Comparison of ENCODE assay signal across 8 cellular contexts in the genomic region with DNA sequence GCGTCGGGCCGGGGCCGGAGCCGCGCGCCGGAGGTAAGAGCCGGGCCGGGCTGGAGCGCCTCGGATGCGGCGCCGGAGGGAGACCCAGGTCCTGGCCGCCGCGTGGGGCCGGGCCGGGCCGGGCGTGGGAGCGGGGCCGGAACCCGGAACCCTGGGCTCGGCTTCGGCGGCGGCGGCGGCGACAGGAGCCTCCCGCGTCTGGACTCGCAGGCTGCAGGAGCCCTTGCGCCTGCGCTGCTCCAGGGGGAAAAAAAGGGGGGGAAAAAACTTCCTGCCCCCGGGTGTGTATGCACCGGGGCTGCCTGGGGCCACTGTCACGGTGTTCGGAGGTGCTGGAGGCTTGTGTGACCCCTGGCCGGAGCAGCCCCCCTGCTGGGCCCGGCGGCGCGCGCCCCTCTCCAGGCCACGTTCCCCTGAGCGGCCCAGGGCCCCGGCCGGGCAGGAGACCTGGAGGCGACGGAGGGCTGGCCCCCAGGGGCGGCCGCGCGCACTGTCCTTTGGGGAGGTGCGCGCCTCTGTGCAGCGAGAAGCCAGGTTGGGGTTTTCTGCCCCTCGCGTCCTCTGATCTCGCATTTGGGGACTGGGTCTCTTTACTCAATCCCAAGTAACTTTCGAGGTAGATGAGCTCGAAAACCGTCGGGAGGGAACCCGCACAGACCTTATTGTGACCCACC. TPM values are rescaled to one million over a fixed set of nuclear protein-coding genes. Genes with fewer than 3 reads are reported as not detected.
DNase-seq lines count a peak whose midpoint lies in the region; ATAC-seq lines count a peak whose summit lies in the region.

No MANE protein-coding gene starts in this region.

- no peaks in the 10 kb centered on the region for H3K27me3 ChIP-seq in skeletal muscle satellite cell (ENCODE audit: control insufficient read depth, insufficient read depth, low read length)

- no peaks in the 10 kb centered on the region for H3K9me3 Mint-ChIP-seq in activated naive CD4-positive, alpha-beta T cell treated with anti-CD3 and anti-CD28 coated beads, Interleukin-2, amount 50 U/mL, for 24 hours

- no peaks in the 10 kb centered on the region for H3K9me3 ChIP-seq in skeletal muscle satellite cell (replicated peaks; ENCODE audit: low read length)

- DNase-seq in EL (peak; percentile 45), hepatic stellate cell (ENCODE audit: low spot score) (peak; percentile 78), NCI-H1694 treated with DMSO at 0.1 percent for 48 hours (lab: John Stamatoyannopoulos, UW) (no peak), DMS153 (lab: John Stamatoyannopoulos, UW) (no peak)

- H3K4me2 ChIP-seq in skeletal muscle satellite cell (ENCODE audit: low read length): peak overlapping the region; percentile 96

- H3K9ac ChIP-seq in skeletal muscle satellite cell (ENCODE audit: low read depth, low read length): peak overlapping the region; percentile 79

- H3K27me3 Mint-ChIP-seq in activated naive CD4-positive, alpha-beta T cell treated with anti-CD3 and anti-CD28 coated beads, Interleukin-2, amount 50 U/mL, for 24 hours: peaks cover 34% of the 10 kb centered on the region

- peaks cover 41% of the 10 kb centered on the region for H3K4me1 Mint-ChIP-seq in activated naive CD4-positive, alpha-beta T cell treated with anti-CD3 and anti-CD28 coated beads, Interleukin-2, amount 50 U/mL, for 24 hours

- H3K27ac Mint-ChIP-seq in activated naive CD4-positive, alpha-beta T cell treated with anti-CD3 and anti-CD28 coated beads, Interleukin-2, amount 50 U/mL, for 24 hours: no peak overlapping the region

- H3K4me3 ChIP-seq in skeletal muscle satellite cell (ENCODE audit: low read length): peak overlapping the region; percentile 82

- H3K4me3 Mint-ChIP-seq in activated naive CD4-positive, alpha-beta T cell treated with anti-CD3 and anti-CD28 coated beads, Interleukin-2, amount 50 U/mL, for 24 hours: peak overlapping the region; percentile 90

- no peaks in the 10 kb centered on the region for H3K36me3 ChIP-seq in skeletal muscle satellite cell (ENCODE audit: insufficient read depth, low read length)

- peaks cover 25% of the 10 kb centered on the region for H3K4me1 ChIP-seq in skeletal muscle satellite cell (ENCODE audit: control insufficient read depth, insufficient read depth, low read length)

- peaks cover 2% of the 10 kb centered on the region for H3K36me3 Mint-ChIP-seq in activated naive CD4-positive, alpha-beta T cell treated with anti-CD3 and anti-CD28 coated beads, Interleukin-2, amount 50 U/mL, for 24 hours

- peak; percentile 33 for ATAC-seq in GM19455 (IDR thresholded peaks at IDR 0.05; ENCODE audit: unreplicated experiment)
- ATAC-seq in HG03520 (IDR thresholded peaks at IDR 0.05; ENCODE audit: unreplicated experiment): peak; percentile 20

RNA-seq across cellular contexts. Expression of a gene that starts 0.9 kb away (rescaled TPM):
- total RNA-seq in skeletal muscle satellite cell (2012; rRNA removed): 7.6 and 12.7 TPM in 2 replicates

Comparison
In these comparisons a context has a peak if more than half of its experiments do, and no peak if none do; other contexts are left out.
1. DNase-seq: peak in EL (single experiment) and hepatic stellate cell (single experiment); none in NCI-H1694 treated with DMSO at 0.1 percent for 48 hours (single experiment) and DMS153 (single experiment).